1 cellular context compared by ENCODE assay signal in genomic region chr2:85602476-85603234, GRCh38.
TF ChIP-seq lines count a peak whose summit lies in the region.

Gene TMEM150A (minus strand): TSS chr2:85602698. CDS start chr2:85601948, 750 bp downstream.

TF ChIP-seq in HEK293, 187 proteins besides CTCF, POLR2A, EP300 and RAD21 (continued from another document):
- TF ChIP-seq ZNF280D (tag by site-specific recombination; IDR thresholded peaks at IDR 0.05) (no peak), ZNF214 (tag by site-specific recombination; IDR thresholded peaks at IDR 0.05; ENCODE audit: borderline replicate concordance) (no peak), ZNF335 (tag by site-specific recombination; conservative IDR thresholded peaks at IDR 0.05) (peak; percentile 83), ZXDB (tag by site-specific recombination; IDR thresholded peaks at IDR 0.05) (peak; percentile 31; the same call in 1 of the 2 replicates), ZEB2 (tag by site-specific recombination; IDR thresholded peaks at IDR 0.05) (peak; percentile 36; the same call in 1 of the 2 replicates), ZBTB17 (tag by site-specific recombination; IDR thresholded peaks at IDR 0.05) (peak; percentile 76), ZBTB10 (tag by site-specific recombination; IDR thresholded peaks at IDR 0.05) (no peak), KLF8 (tag by site-specific recombination; IDR thresholded peaks at IDR 0.05) (peak; percentile 39; the same call in 1 of the 2 replicates), ZBTB8A (tag by site-specific recombination; IDR thresholded peaks at IDR 0.05) (peak; percentile 70; the same call in 1 of the 2 replicates), SCRT2 (tag by site-specific recombination; IDR thresholded peaks at IDR 0.05) (0 out of 2 replicates have a peak, but pooled peaks have one; percentile 9), ZNF2 (tag by site-specific recombination; IDR thresholded peaks at IDR 0.05) (no peak), GLI4 (tag by site-specific recombination; IDR thresholded peaks at IDR 0.05) (no peak), ZBTB20 (tag by site-specific recombination; IDR thresholded peaks at IDR 0.05) (peak; percentile 78), ZNF664 (tag by site-specific recombination; IDR thresholded peaks at IDR 0.05) (no peak), ZSCAN30 (tag by site-specific recombination; IDR thresholded peaks at IDR 0.05) (peak; percentile 76), ZNF548 (tag by site-specific recombination; IDR thresholded peaks at IDR 0.05) (no peak), KLF7 (tag by site-specific recombination; IDR thresholded peaks at IDR 0.05; ENCODE audit: borderline replicate concordance) (0 out of 2 replicates have a peak, but pooled peaks have one; percentile 35), EGR2 (tag by site-specific recombination; IDR thresholded peaks at IDR 0.05; ENCODE audit: low read depth) (peak; percentile 52; the same call in 1 of the 2 replicates), MZF1 (tag by site-specific recombination; IDR thresholded peaks at IDR 0.05; ENCODE audit: borderline replicate concordance) (no peak), ZBTB26 (tag by site-specific recombination; optimal IDR thresholded peaks at IDR 0.05) (peak; percentile 75), ZBTB11 (tag by site-specific recombination; conservative IDR thresholded peaks at IDR 0.05; ENCODE audit: low read depth) (peak; percentile 33; the same call in 1 of the 2 replicates), ZNF488 (tag by site-specific recombination; IDR thresholded peaks at IDR 0.05) (no peak), ZNF560 (tag by site-specific recombination; IDR thresholded peaks at IDR 0.05; ENCODE audit: borderline replicate concordance) (no peak), ZFHX2 (tag by site-specific recombination; conservative IDR thresholded peaks at IDR 0.05) (peak; percentile 80), ZNF76 (tag by site-specific recombination; IDR thresholded peaks at IDR 0.05; ENCODE audit: borderline replicate concordance, low read depth) (peak; percentile 80), SP2 (tag by site-specific recombination; IDR thresholded peaks at IDR 0.05) (0 out of 2 replicates have a peak, but pooled peaks have one; percentile 2), ZFP3 (tag by site-specific recombination; IDR thresholded peaks at IDR 0.05; ENCODE audit: low read depth) (no peak), ZNF274 (IDR thresholded peaks at IDR 0.05; ENCODE audit: low read length) (no peak), ZNF274 (tag by site-specific recombination; IDR thresholded peaks at IDR 0.05; ENCODE audit: borderline replicate concordance) (no peak), ZNF223 (tag by site-specific recombination; IDR thresholded peaks at IDR 0.05) (no peak), ZNF26 (tag by site-specific recombination; IDR thresholded peaks at IDR 0.05) (no peak), KLF9 (tag by site-specific recombination; IDR thresholded peaks at IDR 0.05; ENCODE audit: low read depth) (peak; percentile 72), GLIS2 (tag by site-specific recombination; IDR thresholded peaks at IDR 0.05) (peak; percentile 51), HOXD13 (CRISPR knock-in tag; IDR thresholded peaks at IDR 0.05; ENCODE audit: borderline replicate concordance) (no peak)
